In genomic region chr18:59892123-59892522, GRCh38 we compare ENCODE assay signal across 34 cellular contexts.
"Had no signal": no experiment of that assay in that cellular context is flagged by ENCODE, and none has a peak within 500 bp of the region (broad histone marks: within the 10 kb centered on the region; RNA-seq: fewer than 3 reads in every experiment).

No MANE protein-coding gene starts in this region.

- H3K9me3 ChIP-seq: MG63 had no signal

- H3K36me3 ChIP-seq: MG63 had no signal

- H3K4me3 ChIP-seq: MG63 had no signal

- H3K27me3 ChIP-seq: MG63 had no signal

- DNase-seq: Kasumi-1, MG63, MM.1S, MV-4-11, NCI-H1048, NCI-H1092, NCI-H1092 treated with DMSO at 0.1 percent for 48 hours, NCI-H1105, NCI-H1105 treated with DMSO at 0.1 percent for 48 hours, NCI-H1417, NCI-H1417 treated with DMSO at 0.1 percent for 48 hours, NCI-H1436, NCI-H1436 treated with DMSO at 0.1 percent for 48 hours, NCI-H146, NCI-H1694, NCI-H1694 treated with DMSO at 0.1 percent for 48 hours, NCI-H187, NCI-H187 treated with DMSO at 0.1 percent for 48 hours, NCI-H1930, NCI-H2029, NCI-H2029 treated with DMSO at 0.1 percent for 48 hours, NCI-H2081, NCI-H2081 treated with DMSO at 0.1 percent for 48 hours, NCI-H2107, NCI-H2171, NCI-H2171 treated with DMSO at 0.1 percent for 48 hours, NCI-H2227 treated with DMSO at 0.1 percent for 48 hours, NCI-H226, NCI-H345, NCI-H446, NCI-H446 treated with DMSO at 0.1 percent for 48 hours, NCI-H510A, NCI-H510A treated with DMSO at 0.1 percent for 48 hours, NCI-H524 had no signal
